12 cellular contexts compared by ENCODE assay signal in the genomic region with DNA sequence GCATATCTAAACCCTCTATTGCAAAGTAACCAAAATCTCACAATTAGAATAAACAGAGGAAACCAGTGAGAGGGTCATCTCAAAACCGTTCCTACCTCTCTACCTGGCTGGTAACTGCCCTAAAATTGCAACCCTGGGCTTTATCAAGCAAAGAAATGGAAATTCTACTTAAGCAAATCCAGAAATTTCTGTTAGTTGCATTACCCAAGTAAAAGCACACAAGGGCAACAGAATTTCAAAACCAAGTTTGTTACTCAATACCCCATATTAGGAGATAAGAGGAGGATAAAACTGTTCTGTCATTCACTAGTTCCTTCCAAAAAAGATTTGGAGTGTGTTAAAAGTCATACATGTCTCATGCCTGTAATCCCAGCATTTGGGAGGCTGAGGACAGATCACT.
DNase-seq lines count a peak whose midpoint lies in the region; ATAC-seq and TF ChIP-seq lines count a peak whose summit lies in the region.
"Had no signal": no experiment of that assay in that cellular context is flagged by ENCODE, and none has a peak within 500 bp of the region (broad histone marks: within the 10 kb centered on the region; RNA-seq: fewer than 3 reads in every experiment).

No MANE protein-coding gene starts in this region.

- no peaks in the 10 kb centered on the region for H3K9me3 Mint-ChIP-seq in CD8-positive, alpha-beta memory T cell
- no peaks in the 10 kb centered on the region for H3K9me3 Mint-ChIP-seq in dendritic cell treated with granulocyte-macrophage colony-stimulating factor and Interleukin-4, amounts not matched to agents 40 ng/mL and 50 ng/mL, for 4 days

- peaks cover 8 to 41% (median 9%) of the 10 kb centered on the region in 3 donors for H3K36me3 Mint-ChIP-seq in CD8-positive, alpha-beta memory T cell
- no peaks in the 10 kb centered on the region for H3K36me3 Mint-ChIP-seq in dendritic cell treated with granulocyte-macrophage colony-stimulating factor and Interleukin-4, amounts not matched to agents 40 ng/mL and 50 ng/mL, for 4 days (ENCODE audit: low read depth)

- H3K4me1 Mint-ChIP-seq in CD8-positive, alpha-beta memory T cell, result peaks cover 65 to 97% (median 95%) of the 10 kb centered on the region in 3 donors
- peaks cover 41% of the 10 kb centered on the region for H3K4me1 Mint-ChIP-seq in dendritic cell treated with granulocyte-macrophage colony-stimulating factor and Interleukin-4, amounts not matched to agents 40 ng/mL and 50 ng/mL, for 4 days (ENCODE audit: low read depth)

- no peaks in the 10 kb centered on the region for H3K36me3 ChIP-seq in CD8-positive, alpha-beta memory T cell (ENCODE audit: insufficient read depth, low read length)
- H3K36me3 ChIP-seq in neutrophil, result no peaks in the 10 kb centered on the region

- intact Hi-C loops in dendritic cell treated with granulocyte-macrophage colony-stimulating factor and Interleukin-4, amounts not matched to agents 40 ng/mL and 50 ng/mL, for 4 days (cut with micrococcal nuclease), result no loop called here

- peaks cover 74% of the 10 kb centered on the region for H3K4me1 ChIP-seq in CD8-positive, alpha-beta memory T cell (ENCODE audit: insufficient read depth, low read length)
- H3K4me1 ChIP-seq in neutrophil (ENCODE audit: control insufficient read depth in 1 of 2, insufficient read depth in 1 of 2, low read depth in 1 of 2, low read length in 1 of 2), result peaks cover 83 to 93% of the 10 kb centered on the region in 2 experiments

- peak overlapping the region; percentile 54 to 96 (median 78) for H3K27ac Mint-ChIP-seq in CD8-positive, alpha-beta memory T cell
- peak overlapping the region; percentile 46 for H3K27ac Mint-ChIP-seq in dendritic cell treated with granulocyte-macrophage colony-stimulating factor and Interleukin-4, amounts not matched to agents 40 ng/mL and 50 ng/mL, for 4 days

- no peak overlapping the region for H3K27ac ChIP-seq in CD8-positive, alpha-beta memory T cell (ENCODE audit: low read depth, low read length)
- H3K27ac ChIP-seq in neutrophil, result peak overlapping the region; percentile 95

- no peak for TF ChIP-seq CTCF in neutrophil (IDR thresholded peaks at IDR 0.05)

- CTCF ChIA-PET in CD8-positive, alpha-beta memory T cell (lab: Charles Lee), result no interaction called here

- no peaks in the 10 kb centered on the region for H3K27me3 Mint-ChIP-seq in CD8-positive, alpha-beta memory T cell
- no peaks in the 10 kb centered on the region for H3K27me3 Mint-ChIP-seq in dendritic cell treated with granulocyte-macrophage colony-stimulating factor and Interleukin-4, amounts not matched to agents 40 ng/mL and 50 ng/mL, for 4 days

- no peak for ATAC-seq in GM18867 (IDR thresholded peaks at IDR 0.05; ENCODE audit: unreplicated experiment)

- H3K4me3 ChIP-seq in CD8-positive, alpha-beta memory T cell (ENCODE audit: low read length), result no peak overlapping the region
- H3K4me3 ChIP-seq in neutrophil (ENCODE audit: low read depth in 1 of 2, low read length in 1 of 2), result peak overlapping the region; percentile 42 to 52

- H3K4me3 Mint-ChIP-seq in CD8-positive, alpha-beta memory T cell, result peak overlapping the region in 1 of 7 donors; percentile 20
- H3K4me3 Mint-ChIP-seq in dendritic cell treated with granulocyte-macrophage colony-stimulating factor and Interleukin-4, amounts not matched to agents 40 ng/mL and 50 ng/mL, for 4 days, result no peak overlapping the region

- DNase-seq in CD8-positive, alpha-beta memory T cell, result no peak
- DNase-seq in MV-4-11 (lab: John Stamatoyannopoulos, UW) (peak; percentile 83), NCI-H2171 treated with DMSO at 0.1 percent for 48 hours (lab: John Stamatoyannopoulos, UW) (no peak), SHP77 treated with DMSO at 0.1 percent for 48 hours (lab: John Stamatoyannopoulos, UW) (no peak), epidermal melanocyte (ENCODE audit: insufficient read length, low spot score) (no peak)
- DNase-seq: activated CD8-positive, alpha-beta memory T cell treated with anti-CD3 and anti-CD28 coated beads, Interleukin-2, amount 50 U/mL, for 4 hours; central memory CD4-positive, alpha-beta T cell; DMS79; NCI-H510A had no signal

- POLR2A ChIA-PET in CD8-positive, alpha-beta memory T cell (lab: Charles Lee), result no interaction called here

- no peaks in the 10 kb centered on the region for H3K27me3 ChIP-seq in CD8-positive, alpha-beta memory T cell (ENCODE audit: insufficient read depth, low read length, poor library complexity, severe bottlenecking)
- no peaks in the 10 kb centered on the region for H3K27me3 ChIP-seq in neutrophil

- no peaks in the 10 kb centered on the region for H3K9me3 ChIP-seq in CD8-positive, alpha-beta memory T cell (ENCODE audit: low read length)
- no peaks in the 10 kb centered on the region for H3K9me3 ChIP-seq in neutrophil
